9 cellular contexts compared by ENCODE assay signal in the genomic region with DNA sequence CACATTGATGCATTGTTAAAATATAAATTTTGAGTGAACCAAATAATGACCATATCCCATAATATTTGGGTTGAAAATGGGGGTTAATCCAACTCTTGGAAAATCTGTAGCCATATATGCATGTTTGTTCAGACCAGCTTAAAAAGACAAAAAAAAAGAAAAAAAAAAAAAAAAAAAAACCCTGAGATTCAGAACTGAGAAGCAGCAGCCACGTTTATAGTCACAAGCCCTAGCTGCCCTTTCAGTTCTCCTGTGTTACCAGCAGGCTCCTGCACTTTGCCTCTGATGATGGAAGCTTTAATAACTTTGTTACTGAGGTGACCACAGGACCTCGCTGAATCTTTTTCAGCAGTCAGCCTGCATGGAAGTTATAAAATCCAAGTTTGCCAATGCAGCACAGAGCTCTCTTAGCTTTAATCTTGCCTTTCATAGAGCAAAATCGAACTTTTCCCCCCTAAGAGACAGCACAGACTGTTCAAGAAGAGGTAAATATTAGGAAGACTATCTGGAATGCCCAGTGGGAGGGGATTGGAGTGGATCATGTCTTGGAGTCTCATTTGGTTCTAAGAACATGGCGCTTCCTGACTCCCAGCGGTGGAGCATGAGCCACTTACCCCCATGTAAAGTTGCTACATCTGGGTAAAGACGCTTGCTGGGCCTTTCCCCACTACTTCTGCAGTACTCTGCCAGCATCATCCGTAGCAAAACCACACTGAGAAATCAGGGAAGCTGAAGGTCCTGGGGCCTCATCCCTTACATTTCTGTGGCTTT. TPM values are rescaled to one million over a fixed set of nuclear protein-coding genes. Genes with fewer than 3 reads are reported as not detected.
DNase-seq lines count a peak whose midpoint lies in the region; ATAC-seq and TF ChIP-seq lines count a peak whose summit lies in the region.
"Had no signal": no experiment of that assay in that cellular context is flagged by ENCODE, and none has a peak within 500 bp of the region (broad histone marks: within the 10 kb centered on the region; RNA-seq: fewer than 3 reads in every experiment).

No MANE protein-coding gene starts in this region.

- no peaks in the 10 kb centered on the region for H3K27me3 ChIP-seq in right cardiac atrium (ENCODE audit: control insufficient read depth, insufficient read depth)
- H3K27me3 ChIP-seq: dorsolateral prefrontal cortex had no signal

- H3K4me1 ChIP-seq in right cardiac atrium (ENCODE audit: control insufficient read depth, insufficient read depth, low read length), result peaks cover 5% of the 10 kb centered on the region

- H3K27ac ChIP-seq in right cardiac atrium (ENCODE audit: low read length), result peak overlapping the region; percentile 52
- H3K27ac ChIP-seq: dorsolateral prefrontal cortex had no signal

- POLR2A ChIA-PET in HEK293T (lab: Yijun Ruan, JAX), result no interaction called here

- H3K4me3 ChIP-seq in right cardiac atrium (ENCODE audit: low read length), result no peak overlapping the region
- H3K4me3 ChIP-seq: dorsolateral prefrontal cortex had no signal

- ATAC-seq in GM21360 (IDR thresholded peaks at IDR 0.05; ENCODE audit: unreplicated experiment) (peak; percentile 47), HG03378 (IDR thresholded peaks at IDR 0.05; ENCODE audit: unreplicated experiment) (peak; percentile 40), right cardiac atrium (peak; percentile 29 to 41)

- 66% methylated on average over 7 of the region's 7 CpGs for WGBS in right cardiac atrium

- DNase-seq in GM04503 (ENCODE audit: low read depth) (peak; percentile 84), right cardiac atrium (peak in 2 of 3 donors; percentile 17 to 60), middle frontal gyrus (ENCODE audit: extremely low spot score, low spot score) (no peak), NCI-H1105 treated with DMSO at 0.1 percent for 48 hours (lab: John Stamatoyannopoulos, UW) (no peak), HEK293T (ENCODE audit: extremely low spot score) (no peak), T-helper 9 cell (no peak)
- DNase-seq: dorsolateral prefrontal cortex had no signal

- intact Hi-C loops in right cardiac atrium (cut with DNase I), result no loop called here

- CTCF ChIA-PET in HEK293T (lab: Yijun Ruan, JAX), result no interaction called here

- no peaks in the 10 kb centered on the region for H3K9me3 ChIP-seq in right cardiac atrium (ENCODE audit: control insufficient read depth, low read length)

TF ChIP-seq in HEK293T, 16 proteins besides CTCF, POLR2A, EP300 and RAD21:
- TF ChIP-seq CTBP1 (IDR thresholded peaks at IDR 0.05; ENCODE audit: borderline replicate concordance) (no peak), ZNF384 (IDR thresholded peaks at IDR 0.05) (no peak), ELF4 (IDR thresholded peaks at IDR 0.05) (no peak), HDGF (IDR thresholded peaks at IDR 0.05; ENCODE audit: borderline replicate concordance) (no peak), BHLHE40 (IDR thresholded peaks at IDR 0.05; ENCODE audit: borderline replicate concordance) (no peak), SP1 (IDR thresholded peaks at IDR 0.05) (no peak), NFRKB (IDR thresholded peaks at IDR 0.05) (no peak), ARNT (IDR thresholded peaks at IDR 0.05) (no peak), FOXA1 (IDR thresholded peaks at IDR 0.05) (no peak), TARDBP (IDR thresholded peaks at IDR 0.05) (no peak), L3MBTL2 (conservative IDR thresholded peaks at IDR 0.05) (no peak), LEF1 (IDR thresholded peaks at IDR 0.05; ENCODE audit: borderline replicate concordance) (no peak), SUZ12 (IDR thresholded peaks at IDR 0.05) (no peak), FOXK2 (IDR thresholded peaks at IDR 0.05) (no peak), FOXM1 (IDR thresholded peaks at IDR 0.05; ENCODE audit: borderline replicate concordance) (no peak)
- TF ChIP-seq, protein P1, sequence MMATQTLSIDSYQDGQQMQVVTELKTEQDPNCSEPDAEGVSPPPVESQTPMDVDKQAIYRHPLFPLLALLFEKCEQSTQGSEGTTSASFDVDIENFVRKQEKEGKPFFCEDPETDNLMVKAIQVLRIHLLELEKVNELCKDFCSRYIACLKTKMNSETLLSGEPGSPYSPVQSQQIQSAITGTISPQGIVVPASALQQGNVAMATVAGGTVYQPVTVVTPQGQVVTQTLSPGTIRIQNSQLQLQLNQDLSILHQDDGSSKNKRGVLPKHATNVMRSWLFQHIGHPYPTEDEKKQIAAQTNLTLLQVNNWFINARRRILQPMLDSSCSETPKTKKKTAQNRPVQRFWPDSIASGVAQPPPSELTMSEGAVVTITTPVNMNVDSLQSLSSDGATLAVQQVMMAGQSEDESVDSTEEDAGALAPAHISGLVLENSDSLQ (IDR thresholded peaks at IDR 0.05), result no peak

RNA-seq across cellular contexts. Expression of a gene that starts 20.6 kb away (rescaled TPM):
- total RNA-seq in right cardiac atrium, result 10 to 100 TPM; 13.0 to 18.2 (median 16.1) TPM
- polyA plus RNA-seq in right cardiac atrium, result 6.7 TPM

Comparison
In these comparisons a context has a peak if more than half of its experiments do, and no peak if none do; other contexts are left out.
1. DNase-seq: peak in GM04503 (single experiment) and right cardiac atrium (2 of 3); none in middle frontal gyrus (single experiment), NCI-H1105 treated with DMSO at 0.1 percent for 48 hours (single experiment), HEK293T (single experiment) and T-helper 9 cell (single experiment).
2. Peak in every context shown above with its lines, with median percentiles within 50 percentile points of each other: ATAC-seq.